8 cellular contexts compared by ENCODE assay signal in genomic region chr12:6613776-6614512, GRCh38. TPM values are rescaled to one million over a fixed set of nuclear protein-coding genes. Genes with fewer than 3 reads are reported as not detected.
DNase-seq lines count a peak whose midpoint lies in the region; ATAC-seq and TF ChIP-seq lines count a peak whose summit lies in the region.

No MANE protein-coding gene starts in this region.

- DNase-seq in H7 (peak; percentile 94), NCI-H345 (lab: John Stamatoyannopoulos, UW) (peak; percentile 97), activated B cell treated with CpG ODN at 0.5 μM for 24 hours (peak; percentile 28), endothelial cell (ENCODE audit: low spot score) (peak; percentile 62), lung (ENCODE audit: low spot score) (peak; percentile 86)

- H3K9me3 Mint-ChIP-seq in activated B cell treated with CpG ODN at 0.5 μM for 24 hours, result no peaks in the 10 kb centered on the region
- no peaks in the 10 kb centered on the region for H3K9me3 Mint-ChIP-seq in endothelial cell (ENCODE audit: unreplicated experiment)

- CTCF ChIA-PET in activated B cell treated with CpG ODN at 0.5 μM for 24 hours (lab: Charles Lee), result interaction anchor here (1.0 to 2.3 kb wide), 4 partner anchors 31 to 110 kb away, joined by 3 to 7 read pairs (median 5); partner anchors contain the start of gene COPS7A

- H3K4me1 ChIP-seq in lung (ENCODE audit: control insufficient read depth in 2 of 2, insufficient read depth in 2 of 2, low read length in 2 of 2) (peaks cover 7 to 17% of the 10 kb centered on the region in 2 donors), stomach smooth muscle (ENCODE audit: control insufficient read depth, insufficient read depth, low read length) (peaks cover 39% of the 10 kb centered on the region)

- H3K4me1 Mint-ChIP-seq in activated B cell treated with CpG ODN at 0.5 μM for 24 hours (peaks cover 75% of the 10 kb centered on the region), endothelial cell (ENCODE audit: unreplicated experiment) (peaks cover 43% of the 10 kb centered on the region)

- H3K4me3 ChIP-seq in H7 (ENCODE audit: insufficient read depth, low read depth, low read length), result peak overlapping the region; percentile 18
- no peak overlapping the region for H3K4me3 ChIP-seq in lung
- H3K4me3 ChIP-seq in stomach smooth muscle (ENCODE audit: low read length in 2 of 2), result peak overlapping the region in 1 of 2 donors; percentile 29

- no peaks in the 10 kb centered on the region for H3K27me3 Mint-ChIP-seq in activated B cell treated with CpG ODN at 0.5 μM for 24 hours
- H3K27me3 Mint-ChIP-seq in endothelial cell (ENCODE audit: unreplicated experiment), result peaks cover 7% of the 10 kb centered on the region

- peak overlapping the region; percentile 47 to 71 for H3K9ac ChIP-seq in stomach smooth muscle (ENCODE audit: low read length in 2 of 2)

- H3K27me3 ChIP-seq in H7 (ENCODE audit: control insufficient read depth, insufficient read depth, low read length), result no peaks in the 10 kb centered on the region; the same call in 1 of the 2 replicates
- no peaks in the 10 kb centered on the region for H3K27me3 ChIP-seq in lung (ENCODE audit: control insufficient read depth, insufficient read depth)
- H3K27me3 ChIP-seq in stomach smooth muscle (ENCODE audit: control insufficient read depth in 1 of 2, insufficient read depth in 2 of 2, low read length in 2 of 2), result no peaks in the 10 kb centered on the region

- H3K36me3 ChIP-seq in H7 (replicated peaks; ENCODE audit: control insufficient read depth, insufficient read depth, low read length), result no peaks in the 10 kb centered on the region
- H3K36me3 ChIP-seq in lung (ENCODE audit: control insufficient read depth in 2 of 2, insufficient read depth in 2 of 2, low read length in 2 of 2), result no peaks in the 10 kb centered on the region
- no peaks in the 10 kb centered on the region for H3K36me3 ChIP-seq in stomach smooth muscle (ENCODE audit: control insufficient read depth in 2 of 2, insufficient read depth in 2 of 2, low read length in 2 of 2)

- peak; percentile 36 for ATAC-seq in activated B cell treated with CpG ODN at 0.5 μM for 24 hours (ENCODE audit: low read depth)
- ATAC-seq in lung (ENCODE audit: insufficient read depth, low FRiP score), result peak; percentile 67
- ATAC-seq in HG03097 (IDR thresholded peaks at IDR 0.05; ENCODE audit: low FRiP score, unreplicated experiment), result no peak

- H3K4me3 Mint-ChIP-seq in activated B cell treated with CpG ODN at 0.5 μM for 24 hours, result no peak overlapping the region
- H3K4me3 Mint-ChIP-seq in endothelial cell (ENCODE audit: unreplicated experiment), result peak overlapping the region; percentile 47

- peak overlapping the region; percentile 88 for H3K27ac Mint-ChIP-seq in activated B cell treated with CpG ODN at 0.5 μM for 24 hours
- peak overlapping the region; percentile 67 for H3K27ac Mint-ChIP-seq in endothelial cell (ENCODE audit: unreplicated experiment)

- TF ChIP-seq CTCF in C4-2B (conservative IDR thresholded peaks at IDR 0.05) (no peak), activated B cell treated with CpG ODN at 0.5 μM for 24 hours (IDR thresholded peaks at IDR 0.05) (no peak), endothelial cell (IDR thresholded peaks at IDR 0.05; ENCODE audit: unreplicated experiment) (no peak), lung (IDR thresholded peaks at IDR 0.05; ENCODE audit: control extremely low read depth, extremely low read depth) (no peak)

- H3K36me3 Mint-ChIP-seq in activated B cell treated with CpG ODN at 0.5 μM for 24 hours (ENCODE audit: low read depth) (peaks cover 5% of the 10 kb centered on the region), endothelial cell (ENCODE audit: low read depth, unreplicated experiment) (peaks cover 4% of the 10 kb centered on the region)

- H3K9me3 ChIP-seq in lung (ENCODE audit: control insufficient read depth in 2 of 2, insufficient read depth in 1 of 2, low read length in 1 of 2) (no peaks in the 10 kb centered on the region), stomach smooth muscle (ENCODE audit: control insufficient read depth in 2 of 2, low read length in 2 of 2) (no peaks in the 10 kb centered on the region)

- intact Hi-C loops in activated B cell treated with CpG ODN at 0.5 μM for 24 hours (cut with micrococcal nuclease), result loop anchor here (1.0 kb wide), 1 partner anchor 139 kb away; the partner anchor contains the start of gene MLF2

- POLR2A ChIA-PET in activated B cell treated with CpG ODN at 0.5 μM for 24 hours (lab: Charles Lee), result interaction anchor here (0.5 to 3.9 kb wide), 17 partner anchors 8 to 139 kb away, joined by 3 to 48 read pairs (median 4); partner anchors contain the start of genes ACRBP, COPS7A, LPAR5 and MLF2

- H3K27ac ChIP-seq in C4-2B (peak overlapping the region; percentile 35), lung (ENCODE audit: low read depth in 1 of 2, low read length in 1 of 2) (peak overlapping the region; percentile 74 to 87), stomach smooth muscle (ENCODE audit: low read length) (peak overlapping the region; percentile 98)

- WGBS in lung, 2 donors, result 3 to 6% methylated on average over 17 to 21 of the region's 21 CpGs

RNA-seq across cellular contexts. Expression of gene CHD4, which starts 6.8 kb away (rescaled TPM):
- 236 and 245 TPM in 2 replicates for total RNA-seq in H7 (2014; rRNA removed; shearing (Covaris generic))
- total RNA-seq in activated B cell treated with CpG ODN at 0.5 μM for 24 hours, result 342 and 345 TPM in 2 replicates
- 334 TPM for total RNA-seq in endothelial cell (ENCODE audit: unreplicated experiment)
- total RNA-seq in lung, result 100 to 1,000 TPM; 198 TPM
- 100 to 1,000 TPM in 1 of 2 donors, 10 to 100 TPM in 1; 82.0 to 182 TPM for polyA plus RNA-seq in lung

RNA-seq across cellular contexts. Expression of gene LPAR5, which starts 21.8 kb away (rescaled TPM):
- 0.04 TPM in 1 of 2 replicates, not detected in the other for total RNA-seq in H7 (2014; rRNA removed; shearing (Covaris generic))
- 27.7 and 30.4 TPM in 2 replicates for total RNA-seq in activated B cell treated with CpG ODN at 0.5 μM for 24 hours
- 2.7 TPM for total RNA-seq in endothelial cell (ENCODE audit: unreplicated experiment)
- 1 to 10 TPM; 1.9 to 2.8 TPM for total RNA-seq in lung
- polyA plus RNA-seq in lung, result 1 to 10 TPM in 1 of 2 donors, under 1 TPM in 1; 0.51 to 1.2 TPM

RNA-seq across cellular contexts. Expression of gene ACRBP, which starts 33.3 kb away (rescaled TPM):
- 0.80 and 3.6 TPM in 2 replicates for total RNA-seq in H7 (2014; rRNA removed; shearing (Covaris generic))
- total RNA-seq in activated B cell treated with CpG ODN at 0.5 μM for 24 hours (5.4 and 7.7 TPM in 2 replicates), endothelial cell (ENCODE audit: unreplicated experiment) (19.3 TPM), lung (1 to 10 TPM; 1.6 to 6.1 TPM)
- polyA plus RNA-seq in lung, result 1 to 10 TPM in 1 of 2 donors, under 1 TPM in 1; 0.93 to 8.7 TPM

RNA-seq across cellular contexts. Expression of gene NOP2, which starts 45.9 kb away (rescaled TPM):
- 64.2 and 68.8 TPM in 2 replicates for total RNA-seq in H7 (2014; rRNA removed; shearing (Covaris generic))
- total RNA-seq in activated B cell treated with CpG ODN at 0.5 μM for 24 hours (114 and 121 TPM in 2 replicates), endothelial cell (ENCODE audit: unreplicated experiment) (37.5 TPM), lung (10 to 100 TPM in 1 of 2 donors, 1 to 10 TPM in 1; 7.9 to 36.0 TPM)
- 10 to 100 TPM; 30.7 to 37.6 TPM for polyA plus RNA-seq in lung

RNA-seq across cellular contexts. Expression of gene ING4, which starts 49.0 kb away (rescaled TPM):
- 26.9 and 31.2 TPM in 2 replicates for total RNA-seq in H7 (2014; rRNA removed; shearing (Covaris generic))
- total RNA-seq in activated B cell treated with CpG ODN at 0.5 μM for 24 hours (31.6 and 39.2 TPM in 2 replicates), endothelial cell (ENCODE audit: unreplicated experiment) (41.3 TPM), lung (10 to 100 TPM; 22.4 to 74.3 TPM)
- 10 to 100 TPM; 20.3 to 31.7 TPM for polyA plus RNA-seq in lung

Comparison
In these comparisons a context has a peak if more than half of its experiments do, and no peak if none do; other contexts are left out.
1. H3K27ac ChIP-seq: peak in every context shown above with its lines; median percentile 98 in stomach smooth muscle; 80 in lung; 35 in C4-2B.
2. DNase-seq: peak in every context shown above with its lines; median percentile 97 in NCI-H345; 94 in H7; 86 in lung; 62 in endothelial cell; 28 in activated B cell treated with CpG ODN at 0.5 μM for 24 hours.